In genomic region chr1:17533201-17533600, GRCh38 we compare ENCODE assay signal across 14 cellular contexts. TPM values are rescaled to one million over a fixed set of nuclear protein-coding genes. Genes with fewer than 3 reads are reported as not detected.
"Had no signal": no experiment of that assay in that cellular context is flagged by ENCODE, and none has a peak within 500 bp of the region (broad histone marks: within the 10 kb centered on the region; RNA-seq: fewer than 3 reads in every experiment).

No MANE protein-coding gene starts in this region.

- H3K27ac Mint-ChIP-seq: activated CD4-positive, alpha-beta memory T cell treated with anti-CD3 and anti-CD28 coated beads for 36 hours; natural killer cell had no signal

- H3K36me3 ChIP-seq: cardiac muscle cell, colonic mucosa, SJCRH30 had no signal

- H3K27ac ChIP-seq: cardiac muscle cell, SJCRH30 had no signal

- H3K9me3 ChIP-seq: colonic mucosa, mucosa of descending colon, SJCRH30 had no signal

- H3K4me1 Mint-ChIP-seq: natural killer cell had no signal

- ATAC-seq: mucosa of descending colon, natural killer cell had no signal

- H3K9me3 Mint-ChIP-seq: activated CD4-positive, alpha-beta memory T cell treated with anti-CD3 and anti-CD28 coated beads for 36 hours; natural killer cell had no signal

- H3K36me3 Mint-ChIP-seq: activated CD4-positive, alpha-beta memory T cell treated with anti-CD3 and anti-CD28 coated beads for 36 hours; natural killer cell had no signal

- H3K4me3 Mint-ChIP-seq: activated CD4-positive, alpha-beta memory T cell treated with anti-CD3 and anti-CD28 coated beads for 36 hours; natural killer cell had no signal

- H3K27me3 ChIP-seq: cardiac muscle cell, colonic mucosa, SJCRH30 had no signal

- H3K4me3 ChIP-seq: cardiac muscle cell, colonic mucosa, lung, mucosa of descending colon, SJCRH30 had no signal

- DNase-seq: activated CD4-positive, alpha-beta memory T cell treated with anti-CD3 and anti-CD28 coated beads for 36 hours; activated CD4-positive, alpha-beta T cell treated with anti-CD3 and anti-CD28 coated beads for 1 hour; activated T-cell treated with anti-CD3 and anti-CD28 coated beads, Interleukin-2, amount 50 U/mL, for 48 hours; aorta; colonic mucosa; effector CD8-positive, alpha-beta T cell; hypothalamus; kidney glomerular epithelial cell; mucosa of descending colon; natural killer cell; occipital lobe; SJCRH30 had no signal

RNA-seq across cellular contexts. Expression of gene ARHGEF10L, which starts 6.3 kb away (rescaled TPM):
- total RNA-seq: activated CD4-positive, alpha-beta memory T cell treated with anti-CD3 and anti-CD28 coated beads for 36 hours had no signal
